In the genomic region with DNA sequence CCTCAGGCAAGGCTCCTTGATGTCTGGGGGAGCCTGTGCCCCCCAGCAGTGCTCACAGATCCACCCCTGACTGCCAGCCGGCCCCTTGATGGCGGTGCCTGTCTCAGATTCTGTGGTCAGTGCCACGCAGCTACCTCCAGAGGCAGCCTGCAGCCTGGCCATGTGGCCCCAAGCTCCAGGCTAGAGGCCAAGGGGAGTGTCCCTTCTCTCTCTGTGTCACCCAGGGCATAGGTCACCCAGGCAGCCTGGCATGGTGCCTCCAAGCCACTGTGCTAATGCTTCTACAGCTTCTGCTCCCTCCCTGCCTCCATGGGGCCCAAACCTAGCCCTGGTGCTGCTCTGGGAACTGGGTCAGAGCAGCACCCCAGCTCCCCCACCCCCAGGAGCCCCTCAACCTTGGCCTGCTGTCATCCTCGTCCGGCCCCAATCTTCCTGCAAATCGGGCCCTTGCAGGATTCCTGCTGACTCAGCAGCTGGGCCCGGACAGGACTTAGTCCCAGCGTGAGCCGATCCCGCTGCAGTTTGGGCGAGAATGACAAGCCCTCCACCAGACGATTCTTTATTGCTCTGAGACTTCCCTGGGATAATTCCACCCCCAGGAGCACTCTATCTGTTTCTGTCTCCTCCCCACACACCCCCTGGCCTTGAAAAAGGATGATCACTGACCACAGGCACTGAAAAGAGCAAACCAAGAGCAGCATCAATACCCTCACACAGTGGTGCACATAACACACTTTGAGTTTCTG, we compare ENCODE assay signal across 1 cellular context.
TF ChIP-seq lines count a peak whose summit lies in the region.

No MANE protein-coding gene starts in this region.

TF ChIP-seq in HepG2, 621 proteins besides CTCF, POLR2A, EP300 and RAD21 (continued from another document):
- TF ChIP-seq, protein P1, sequence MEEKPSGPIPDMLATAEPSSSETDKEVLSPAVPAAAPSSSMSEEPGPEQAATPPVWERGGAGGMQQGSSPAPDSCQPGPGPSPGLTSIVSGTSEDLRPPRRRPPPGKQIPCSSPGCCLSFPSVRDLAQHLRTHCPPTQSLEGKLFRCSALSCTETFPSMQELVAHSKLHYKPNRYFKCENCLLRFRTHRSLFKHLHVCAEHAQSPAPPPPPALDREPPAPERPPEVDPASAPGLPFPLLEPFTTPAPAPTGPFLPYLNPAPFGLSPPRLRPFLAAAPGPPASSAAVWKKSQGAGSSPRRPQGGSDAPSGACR (CRISPR knock-in tag; IDR thresholded peaks at IDR 0.05) = no peak
- TF ChIP-seq SMAD9 (CRISPR knock-in tag; IDR thresholded peaks at IDR 0.05) (no peak), ADNP (CRISPR knock-in tag; IDR thresholded peaks at IDR 0.05) (no peak), REXO4 (CRISPR knock-in tag; IDR thresholded peaks at IDR 0.05; ENCODE audit: borderline replicate concordance) (no peak), U2AF2 (IDR thresholded peaks at IDR 0.05; ENCODE audit: low read depth, low read length) (no peak), HMG20A (CRISPR knock-in tag; IDR thresholded peaks at IDR 0.05; ENCODE audit: borderline replicate concordance) (no peak), ZNF839 (CRISPR knock-in tag; IDR thresholded peaks at IDR 0.05; ENCODE audit: borderline replicate concordance) (0 out of 2 replicates have a peak, but pooled peaks have one; percentile 22), ZFY (CRISPR knock-in tag; IDR thresholded peaks at IDR 0.05) (peak; percentile 68), ZSCAN20 (CRISPR knock-in tag; IDR thresholded peaks at IDR 0.05; ENCODE audit: borderline replicate concordance) (no peak), SMC3 (IDR thresholded peaks at IDR 0.05; ENCODE audit: low read length) (no peak), ARNT2 (CRISPR knock-in tag; IDR thresholded peaks at IDR 0.05; ENCODE audit: low read depth) (no peak), FOXO1 (CRISPR knock-in tag; IDR thresholded peaks at IDR 0.05) (no peak), HMGA1 (CRISPR knock-in tag; conservative IDR thresholded peaks at IDR 0.05) (no peak), RBAK (CRISPR knock-in tag; IDR thresholded peaks at IDR 0.05) (no peak), ZNF557 (CRISPR knock-in tag; IDR thresholded peaks at IDR 0.05) (no peak), ZNF883 (CRISPR knock-in tag; IDR thresholded peaks at IDR 0.05; ENCODE audit: not compliant biosample characterization) (no peak), ZFP37 (CRISPR knock-in tag; IDR thresholded peaks at IDR 0.05; ENCODE audit: borderline replicate concordance) (no peak), ZSCAN29 (CRISPR knock-in tag; conservative IDR thresholded peaks at IDR 0.05) (no peak), NONO (IDR thresholded peaks at IDR 0.05) (no peak), NONO (CRISPR knock-in tag; conservative IDR thresholded peaks at IDR 0.05) (no peak)
- TF ChIP-seq, protein P2, sequence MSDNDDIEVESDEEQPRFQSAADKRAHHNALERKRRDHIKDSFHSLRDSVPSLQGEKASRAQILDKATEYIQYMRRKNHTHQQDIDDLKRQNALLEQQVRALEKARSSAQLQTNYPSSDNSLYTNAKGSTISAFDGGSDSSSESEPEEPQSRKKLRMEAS (IDR thresholded peaks at IDR 0.05) = peak; percentile 95
- TF ChIP-seq, protein P3, sequence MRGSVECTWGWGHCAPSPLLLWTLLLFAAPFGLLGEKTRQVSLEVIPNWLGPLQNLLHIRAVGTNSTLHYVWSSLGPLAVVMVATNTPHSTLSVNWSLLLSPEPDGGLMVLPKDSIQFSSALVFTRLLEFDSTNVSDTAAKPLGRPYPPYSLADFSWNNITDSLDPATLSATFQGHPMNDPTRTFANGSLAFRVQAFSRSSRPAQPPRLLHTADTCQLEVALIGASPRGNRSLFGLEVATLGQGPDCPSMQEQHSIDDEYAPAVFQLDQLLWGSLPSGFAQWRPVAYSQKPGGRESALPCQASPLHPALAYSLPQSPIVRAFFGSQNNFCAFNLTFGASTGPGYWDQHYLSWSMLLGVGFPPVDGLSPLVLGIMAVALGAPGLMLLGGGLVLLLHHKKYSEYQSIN (CRISPR knock-in tag; IDR thresholded peaks at IDR 0.05; ENCODE audit: borderline replicate concordance) = no peak
- TF ChIP-seq, protein P4, sequence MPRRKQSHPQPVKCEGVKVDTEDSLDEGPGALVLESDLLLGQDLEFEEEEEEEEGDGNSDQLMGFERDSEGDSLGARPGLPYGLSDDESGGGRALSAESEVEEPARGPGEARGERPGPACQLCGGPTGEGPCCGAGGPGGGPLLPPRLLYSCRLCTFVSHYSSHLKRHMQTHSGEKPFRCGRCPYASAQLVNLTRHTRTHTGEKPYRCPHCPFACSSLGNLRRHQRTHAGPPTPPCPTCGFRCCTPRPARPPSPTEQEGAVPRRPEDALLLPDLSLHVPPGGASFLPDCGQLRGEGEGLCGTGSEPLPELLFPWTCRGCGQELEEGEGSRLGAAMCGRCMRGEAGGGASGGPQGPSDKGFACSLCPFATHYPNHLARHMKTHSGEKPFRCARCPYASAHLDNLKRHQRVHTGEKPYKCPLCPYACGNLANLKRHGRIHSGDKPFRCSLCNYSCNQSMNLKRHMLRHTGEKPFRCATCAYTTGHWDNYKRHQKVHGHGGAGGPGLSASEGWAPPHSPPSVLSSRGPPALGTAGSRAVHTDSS (CRISPR knock-in tag; conservative IDR thresholded peaks at IDR 0.05) = no peak
- TF ChIP-seq, protein P5, sequence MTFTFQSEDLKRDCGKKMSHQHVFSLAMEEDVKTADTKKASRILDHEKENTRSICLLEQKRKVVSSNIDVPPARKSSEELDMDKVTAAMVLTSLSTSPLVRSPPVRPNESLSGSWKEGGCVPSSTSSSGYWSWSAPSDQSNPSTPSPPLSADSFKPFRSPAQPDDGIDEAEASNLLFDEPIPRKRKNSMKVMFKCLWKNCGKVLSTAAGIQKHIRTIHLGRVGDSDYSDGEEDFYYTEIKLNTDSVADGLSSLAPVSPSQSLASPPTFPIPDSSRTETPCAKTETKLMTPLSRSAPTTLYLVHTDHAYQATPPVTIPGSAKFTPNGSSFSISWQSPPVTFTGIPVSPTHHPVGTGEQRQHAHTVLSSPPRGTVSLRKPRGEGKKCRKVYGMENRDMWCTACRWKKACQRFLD (CRISPR knock-in tag; IDR thresholded peaks at IDR 0.05; ENCODE audit: borderline replicate concordance) = no peak
- TF ChIP-seq, protein P6, sequence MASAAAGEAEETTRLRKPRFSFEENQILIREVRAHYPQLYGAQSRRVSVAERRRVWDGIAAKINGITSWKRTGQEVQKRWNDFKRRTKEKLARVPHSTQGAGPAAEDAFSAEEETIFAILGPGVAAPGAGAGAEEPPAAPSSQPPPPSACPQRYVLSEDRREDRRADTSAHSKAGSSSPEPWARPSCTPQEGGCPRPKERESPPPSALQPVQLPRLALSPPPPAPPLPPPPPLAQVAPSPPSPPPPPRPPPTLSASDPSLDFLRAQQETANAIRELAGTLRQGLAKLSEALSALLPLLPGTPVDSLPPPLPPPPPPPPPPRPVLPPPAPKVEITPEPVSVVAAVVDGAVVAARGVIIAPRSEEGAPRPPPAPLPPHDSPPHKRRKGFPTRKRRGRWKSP (CRISPR knock-in tag; IDR thresholded peaks at IDR 0.05) = no peak
- TF ChIP-seq, protein P7, sequence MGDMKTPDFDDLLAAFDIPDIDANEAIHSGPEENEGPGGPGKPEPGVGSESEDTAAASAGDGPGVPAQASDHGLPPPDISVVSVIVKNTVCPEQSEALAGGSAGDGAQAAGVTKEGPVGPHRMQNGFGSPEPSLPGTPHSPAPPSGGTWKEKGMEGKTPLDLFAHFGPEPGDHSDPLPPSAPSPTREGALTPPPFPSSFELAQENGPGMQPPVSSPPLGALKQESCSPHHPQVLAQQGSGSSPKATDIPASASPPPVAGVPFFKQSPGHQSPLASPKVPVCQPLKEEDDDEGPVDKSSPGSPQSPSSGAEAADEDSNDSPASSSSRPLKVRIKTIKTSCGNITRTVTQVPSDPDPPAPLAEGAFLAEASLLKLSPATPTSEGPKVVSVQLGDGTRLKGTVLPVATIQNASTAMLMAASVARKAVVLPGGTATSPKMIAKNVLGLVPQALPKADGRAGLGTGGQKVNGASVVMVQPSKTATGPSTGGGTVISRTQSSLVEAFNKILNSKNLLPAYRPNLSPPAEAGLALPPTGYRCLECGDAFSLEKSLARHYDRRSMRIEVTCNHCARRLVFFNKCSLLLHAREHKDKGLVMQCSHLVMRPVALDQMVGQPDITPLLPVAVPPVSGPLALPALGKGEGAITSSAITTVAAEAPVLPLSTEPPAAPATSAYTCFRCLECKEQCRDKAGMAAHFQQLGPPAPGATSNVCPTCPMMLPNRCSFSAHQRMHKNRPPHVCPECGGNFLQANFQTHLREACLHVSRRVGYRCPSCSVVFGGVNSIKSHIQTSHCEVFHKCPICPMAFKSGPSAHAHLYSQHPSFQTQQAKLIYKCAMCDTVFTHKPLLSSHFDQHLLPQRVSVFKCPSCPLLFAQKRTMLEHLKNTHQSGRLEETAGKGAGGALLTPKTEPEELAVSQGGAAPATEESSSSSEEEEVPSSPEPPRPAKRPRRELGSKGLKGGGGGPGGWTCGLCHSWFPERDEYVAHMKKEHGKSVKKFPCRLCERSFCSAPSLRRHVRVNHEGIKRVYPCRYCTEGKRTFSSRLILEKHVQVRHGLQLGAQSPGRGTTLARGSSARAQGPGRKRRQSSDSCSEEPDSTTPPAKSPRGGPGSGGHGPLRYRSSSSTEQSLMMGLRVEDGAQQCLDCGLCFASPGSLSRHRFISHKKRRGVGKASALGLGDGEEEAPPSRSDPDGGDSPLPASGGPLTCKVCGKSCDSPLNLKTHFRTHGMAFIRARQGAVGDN (CRISPR knock-in tag; IDR thresholded peaks at IDR 0.05) = peak; percentile 97
- TF ChIP-seq, protein P8, sequence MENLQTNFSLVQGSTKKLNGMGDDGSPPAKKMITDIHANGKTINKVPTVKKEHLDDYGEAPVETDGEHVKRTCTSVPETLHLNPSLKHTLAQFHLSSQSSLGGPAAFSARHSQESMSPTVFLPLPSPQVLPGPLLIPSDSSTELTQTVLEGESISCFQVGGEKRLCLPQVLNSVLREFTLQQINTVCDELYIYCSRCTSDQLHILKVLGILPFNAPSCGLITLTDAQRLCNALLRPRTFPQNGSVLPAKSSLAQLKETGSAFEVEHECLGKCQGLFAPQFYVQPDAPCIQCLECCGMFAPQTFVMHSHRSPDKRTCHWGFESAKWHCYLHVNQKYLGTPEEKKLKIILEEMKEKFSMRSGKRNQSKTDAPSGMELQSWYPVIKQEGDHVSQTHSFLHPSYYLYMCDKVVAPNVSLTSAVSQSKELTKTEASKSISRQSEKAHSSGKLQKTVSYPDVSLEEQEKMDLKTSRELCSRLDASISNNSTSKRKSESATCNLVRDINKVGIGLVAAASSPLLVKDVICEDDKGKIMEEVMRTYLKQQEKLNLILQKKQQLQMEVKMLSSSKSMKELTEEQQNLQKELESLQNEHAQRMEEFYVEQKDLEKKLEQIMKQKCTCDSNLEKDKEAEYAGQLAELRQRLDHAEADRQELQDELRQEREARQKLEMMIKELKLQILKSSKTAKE (CRISPR knock-in tag; IDR thresholded peaks at IDR 0.05; ENCODE audit: borderline replicate concordance) = no peak
TF ChIP-seq in HepG2: peak in this region for 115.
